ENCODE assay signal across 1 cellular context in the genomic region with DNA sequence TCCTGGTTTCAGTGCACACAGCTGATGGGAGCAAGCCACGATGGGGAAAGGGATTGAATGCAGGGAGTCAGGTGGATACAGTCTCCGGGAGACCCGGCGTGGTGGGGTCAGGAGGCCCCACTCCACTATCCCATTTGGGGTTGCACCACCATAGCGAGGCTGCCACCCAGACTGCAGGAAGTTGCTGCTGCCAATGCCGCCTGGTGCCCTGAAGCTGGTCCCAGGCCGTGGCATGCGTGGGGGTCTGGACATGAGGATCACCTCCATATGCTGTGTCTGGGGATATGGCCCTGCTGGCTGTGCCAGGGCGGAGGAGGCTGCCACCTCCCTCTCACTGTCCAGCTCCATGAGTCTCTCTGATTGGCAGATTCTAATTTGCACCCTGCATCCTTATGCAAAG.
TF ChIP-seq lines count a peak whose summit lies in the region.

No MANE protein-coding gene starts in this region.

TF ChIP-seq in H1, 55 proteins besides CTCF, POLR2A, EP300 and RAD21:
- TF ChIP-seq KDM5A (IDR thresholded peaks at IDR 0.05; ENCODE audit: low read length), result no peak
- no peak for TF ChIP-seq JUND (IDR thresholded peaks at IDR 0.05; ENCODE audit: low read length)
- TF ChIP-seq PHF8 (conservative IDR thresholded peaks at IDR 0.05; ENCODE audit: low read depth, low read length), result no peak
- no peak for TF ChIP-seq POLR2AphosphoS5 (IDR thresholded peaks at IDR 0.05; ENCODE audit: low read depth, low read length)
- no peak for TF ChIP-seq CHD2 (IDR thresholded peaks at IDR 0.05; ENCODE audit: low read length)
- TF ChIP-seq MAFK (IDR thresholded peaks at IDR 0.05; ENCODE audit: low read depth, low read length), result no peak
- TF ChIP-seq RFX5 (IDR thresholded peaks at IDR 0.05; ENCODE audit: borderline replicate concordance, low read depth, low read length), result no peak
